In genomic region chr7:16921644-16922257, GRCh38 we compare ENCODE assay signal across 14 cellular contexts. TPM values are rescaled to one million over a fixed set of nuclear protein-coding genes. Genes with fewer than 3 reads are reported as not detected.
A peak's percentile ranks its signal among the peaks of the same experiment; 100 is the strongest.
DNase-seq lines count a peak whose midpoint lies in the region; ATAC-seq, FAIRE-seq and TF ChIP-seq lines count a peak whose summit lies in the region.
"Had no signal": no experiment of that assay in that cellular context is flagged by ENCODE, and none has a peak within 500 bp of the region (broad histone marks: within the 10 kb centered on the region; RNA-seq: fewer than 3 reads in every experiment).

No MANE protein-coding gene starts in this region.

- H3K4me3 Mint-ChIP-seq in astrocyte (ENCODE audit: unreplicated experiment): no peak overlapping the region
- H3K4me3 Mint-ChIP-seq: activated naive CD8-positive, alpha-beta T cell treated with anti-CD3 and anti-CD28 coated beads for 36 hours had no signal

- H3K36me3 Mint-ChIP-seq in astrocyte (ENCODE audit: low read depth, unreplicated experiment): no peaks in the 10 kb centered on the region
- H3K36me3 Mint-ChIP-seq: activated naive CD8-positive, alpha-beta T cell treated with anti-CD3 and anti-CD28 coated beads for 36 hours had no signal

- FAIRE-seq in astrocyte (lab: Jason Lieb, UNC): no peak
- FAIRE-seq: G401.6, TTC549 had no signal

- peak in 2 of 3 experiments; percentile 6 to 46 for DNase-seq in NCI-H1417 (lab: John Stamatoyannopoulos, UW)
- no peak for DNase-seq in NCI-H1417 treated with DMSO at 0.1 percent for 48 hours (lab: John Stamatoyannopoulos, UW)
- peak; percentile 25 for DNase-seq in astrocyte (ENCODE audit: low read depth)
- DNase-seq in left kidney (ENCODE audit: low read depth, low spot score): peak; percentile 65
- DNase-seq in stomach: peak; percentile 28
- DNase-seq in uterus: no peak
- DNase-seq in cerebellar nuclear complex (lab: John Stamatoyannopoulos, UW): no peak
- DNase-seq: activated naive CD8-positive, alpha-beta T cell treated with anti-CD3 and anti-CD28 coated beads for 36 hours; midbrain had no signal

- TF ChIP-seq POLR2A in stomach (IDR thresholded peaks at IDR 0.05) (no peak), uterus (IDR thresholded peaks at IDR 0.05) (no peak)

- H3K36me3 ChIP-seq in astrocyte (ENCODE audit: insufficient read depth, low read length): no peaks in the 10 kb centered on the region
- no peaks in the 10 kb centered on the region for H3K36me3 ChIP-seq in stomach
- no peaks in the 10 kb centered on the region for H3K36me3 ChIP-seq in uterus

- TF ChIP-seq EP300 in stomach (IDR thresholded peaks at IDR 0.05): no peak

- no peaks in the 10 kb centered on the region for H3K9me3 ChIP-seq in astrocyte (ENCODE audit: insufficient read depth, low read depth, low read length)
- no peaks in the 10 kb centered on the region for H3K9me3 ChIP-seq in stomach
- H3K9me3 ChIP-seq in uterus: no peaks in the 10 kb centered on the region

- H3K9me3 Mint-ChIP-seq in astrocyte (ENCODE audit: unreplicated experiment): no peaks in the 10 kb centered on the region
- H3K9me3 Mint-ChIP-seq: activated naive CD8-positive, alpha-beta T cell treated with anti-CD3 and anti-CD28 coated beads for 36 hours had no signal

- no peak overlapping the region for H2AFZ ChIP-seq in astrocyte (ENCODE audit: low read depth, low read length)

- peak overlapping the region; percentile 21 for H3K27ac Mint-ChIP-seq in astrocyte (ENCODE audit: unreplicated experiment)
- H3K27ac Mint-ChIP-seq: activated naive CD8-positive, alpha-beta T cell treated with anti-CD3 and anti-CD28 coated beads for 36 hours had no signal

- H3K4me2 ChIP-seq in astrocyte (ENCODE audit: low read length): peak overlapping the region; percentile 35

- intact Hi-C loops in stomach (cut with DNase I; ENCODE audit: low total_unique reads): no loop called here
- intact Hi-C loops in uterus (cut with DNase I; ENCODE audit: low total_unique reads): no loop called here

- no peaks in the 10 kb centered on the region for H3K79me2 ChIP-seq in astrocyte (ENCODE audit: insufficient read depth, low read length)

- H4K20me1 ChIP-seq in astrocyte (ENCODE audit: insufficient read depth, low read length): no peaks in the 10 kb centered on the region

- H3K27ac ChIP-seq in astrocyte (ENCODE audit: low read depth, low read length) (no peak overlapping the region), stomach (peak overlapping the region; percentile 56 to 69 (median 66)), uterus (no peak overlapping the region)

- H3K4me1 ChIP-seq in astrocyte (ENCODE audit: insufficient read depth, low read length) (peaks cover 8% of the 10 kb centered on the region), stomach (peaks cover 0 to 32% (median 23%) of the 10 kb centered on the region in 4 donors), uterus (no peaks in the 10 kb centered on the region)

- no peaks in the 10 kb centered on the region for H3K27me3 Mint-ChIP-seq in astrocyte (ENCODE audit: low read depth, unreplicated experiment)

- WGBS in stomach, 5 donors: 22 to 49% (median 29%) methylated on average over 3 of the region's 3 CpGs

- TF ChIP-seq CTCF in astrocyte (IDR thresholded peaks at IDR 0.05; ENCODE audit: insufficient read depth, low read depth, low read length) (no peak), stomach (IDR thresholded peaks at IDR 0.05) (no peak), uterus (IDR thresholded peaks at IDR 0.05) (no peak)

- H3K27me3 ChIP-seq in astrocyte (ENCODE audit: insufficient read depth, low read length) (no peaks in the 10 kb centered on the region), stomach (no peaks in the 10 kb centered on the region), uterus (no peaks in the 10 kb centered on the region)

- H3K9ac ChIP-seq in astrocyte (ENCODE audit: low read length): no peak overlapping the region

- peaks cover 18% of the 10 kb centered on the region for H3K4me1 Mint-ChIP-seq in astrocyte (ENCODE audit: low read depth, unreplicated experiment)

- H3K4me3 ChIP-seq in astrocyte (ENCODE audit: insufficient read depth, low read depth, low read length): no peak overlapping the region
- no peak overlapping the region for H3K4me3 ChIP-seq in stomach
- H3K4me3 ChIP-seq in uterus: no peak overlapping the region

- no peak for ATAC-seq in HG03045 (IDR thresholded peaks at IDR 0.05; ENCODE audit: unreplicated experiment)

RNA-seq across cellular contexts. Expression of gene AGR3, which starts 40.0 kb away (rescaled TPM):
- total RNA-seq in astrocyte: not detected in 2 replicates
- total RNA-seq in stomach: 10 to 100 TPM in 2 of 5 donors, not detected in 3; 14.2 to 74.0 TPM
- 10 to 100 TPM; 17.4 to 70.4 (median 24.2) TPM for polyA plus RNA-seq in stomach
- total RNA-seq in uterus: 1 to 10 TPM in 2 of 4 donors, not detected in 2; 7.1 to 9.1 TPM
- total RNA-seq: activated CD8-positive, alpha-beta memory T cell treated with anti-CD3 and anti-CD28 coated beads for 36 hours; activated naive CD8-positive, alpha-beta T cell treated with anti-CD3 and anti-CD28 coated beads for 36 hours; RPMI7951 had no signal

Comparison
In these comparisons a context has a peak if more than half of its experiments do, and no peak if none do; other contexts are left out.
1. DNase-seq: peak in NCI-H1417 (2 of 3), astrocyte (single experiment), left kidney (single experiment) and stomach (single experiment); none in NCI-H1417 treated with DMSO at 0.1 percent for 48 hours (single experiment), uterus (0 of 2) and cerebellar nuclear complex (0 of 2).
2. H3K27ac ChIP-seq: peak in stomach (5 of 5); none in astrocyte (single experiment) and uterus (0 of 2).